18 cellular contexts compared by ENCODE assay signal in genomic region chr3:41662288-41662687, GRCh38.
DNase-seq lines count a peak whose midpoint lies in the region; ATAC-seq, FAIRE-seq and TF ChIP-seq lines count a peak whose summit lies in the region.
"Had no signal": no experiment of that assay in that cellular context is flagged by ENCODE, and none has a peak within 500 bp of the region (broad histone marks: within the 10 kb centered on the region; RNA-seq: fewer than 3 reads in every experiment).

No MANE protein-coding gene starts in this region.

- TF ChIP-seq CTCF in GM12878 (IDR thresholded peaks at IDR 0.05 in 2 of 3, conservative IDR thresholded peaks at IDR 0.05 in 1 of 3; ENCODE audit: control insufficient read depth in 2 of 3, extremely low read depth in 1 of 3, insufficient read depth in 1 of 3, low read depth in 3 of 3, low read length in 3 of 3) (no peak), foreskin keratinocyte (conservative IDR thresholded peaks at IDR 0.05) (no peak), H9 (conservative IDR thresholded peaks at IDR 0.05) (no peak)

- DNase-seq in AG08396 (ENCODE audit: low spot score) (peak; percentile 21), HCEC 1CT (peak; percentile 55), GM12878 (ENCODE audit: low read depth, low spot score) (no peak), foreskin keratinocyte (no peak), kidney tubule cell (ENCODE audit: low spot score) (no peak), H9 (no peak)
- DNase-seq in stimulated activated naive CD8-positive, alpha-beta T cell treated with anti-CD3 and anti-CD28 coated beads, Interleukin-15, Interleukin-2, amounts not matched to agents 100 U/mL and 50 U/mL, for 24 hours, result no peak
- DNase-seq: Caco-2; KG1; NCI-H1436; NCI-H2029; NCI-H2171; NCI-H69; NK-92 treated with Interleukin-12 subunit alpha and Interleukin-12 subunit beta, amount 100 ng/mL, for 24 hours; OCI-M1; SJCRH30 had no signal

- H3K4me2 ChIP-seq in GM12878 (ENCODE audit: control insufficient read depth, insufficient read depth), result no peak overlapping the region
- H3K4me2 ChIP-seq in H9 (ENCODE audit: insufficient read depth, insufficient read length, low read length), result no peak overlapping the region

- H3K27ac ChIP-seq in GM12878 (ENCODE audit: control insufficient read depth, insufficient read depth) (no peak overlapping the region), foreskin keratinocyte (no peak overlapping the region), H9 (ENCODE audit: insufficient read length, low read depth, low read length) (no peak overlapping the region)
- H3K27ac ChIP-seq: SJCRH30 had no signal

- TF ChIP-seq EP300 in GM12878 (IDR thresholded peaks at IDR 0.05; ENCODE audit: borderline replicate concordance in 1 of 2, control insufficient read depth in 1 of 2, low read depth in 2 of 2, low read length in 2 of 2), result no peak

- H3T11ph ChIP-seq in H9 (ENCODE audit: low read length), result no peak overlapping the region

- no peak overlapping the region for H3K4me3 Mint-ChIP-seq in H9

- H3K79me1 ChIP-seq in H9 (ENCODE audit: insufficient read depth, low read depth, low read length, poor library complexity, severe bottlenecking), result no peaks in the 10 kb centered on the region

- no peaks in the 10 kb centered on the region for H4K20me1 ChIP-seq in GM12878 (ENCODE audit: control insufficient read depth, insufficient read depth)
- H4K20me1 ChIP-seq in H9 (ENCODE audit: control insufficient read depth, insufficient read depth, insufficient read length), result no peaks in the 10 kb centered on the region

- no peak overlapping the region for H3K18ac ChIP-seq in H9 (ENCODE audit: insufficient read length, low read depth, low read length)

- H3K56ac ChIP-seq in H9 (ENCODE audit: insufficient read length, low read depth, low read length), result no peak overlapping the region

- H3K27me3 ChIP-seq in GM12878 (replicated peaks in 1 of 2; ENCODE audit: control insufficient read depth in 2 of 2, insufficient read depth in 2 of 2, low read length in 1 of 2) (no peaks in the 10 kb centered on the region), foreskin keratinocyte (no peaks in the 10 kb centered on the region), H9 (ENCODE audit: insufficient read depth, low read length) (no peaks in the 10 kb centered on the region)
- H3K27me3 ChIP-seq: SJCRH30 had no signal

- no peaks in the 10 kb centered on the region for H3K79me2 ChIP-seq in GM12878 (ENCODE audit: control insufficient read depth, insufficient read depth, low read length)
- no peaks in the 10 kb centered on the region for H3K79me2 ChIP-seq in H9 (ENCODE audit: insufficient read depth, low read length)

- H3K23ac ChIP-seq in H9 (ENCODE audit: insufficient read length, low read depth, low read length), result no peak overlapping the region

- H2BK20ac ChIP-seq in H9 (ENCODE audit: low read depth, low read length, poor library complexity, severe bottlenecking), result no peak overlapping the region

- H3K4me1 ChIP-seq in GM12878 (ENCODE audit: control insufficient read depth, insufficient read depth, low read length), result no peaks in the 10 kb centered on the region
- H3K4me1 ChIP-seq in foreskin keratinocyte, result no peaks in the 10 kb centered on the region
- no peaks in the 10 kb centered on the region for H3K4me1 ChIP-seq in H9 (ENCODE audit: insufficient read depth, low read length)
- H3K4me1 ChIP-seq: Caco-2, SJCRH30 had no signal

- H2BK12ac ChIP-seq in H9 (ENCODE audit: insufficient read length, low read depth, low read length), result no peak overlapping the region

- H3K4ac ChIP-seq in H9 (ENCODE audit: low read depth, low read length), result no peak overlapping the region

- H3K9me3 ChIP-seq in GM12878 (replicated peaks; ENCODE audit: control insufficient read depth, insufficient read depth, low read length) (no peaks in the 10 kb centered on the region; the same call in 2 of the 3 replicates), H9 (ENCODE audit: control insufficient read depth, low read depth, low read length) (peaks cover 11% of the 10 kb centered on the region)
- H3K9me3 ChIP-seq: SJCRH30 had no signal

- H2AK5ac ChIP-seq in H9 (ENCODE audit: insufficient read length, low read length), result no peak overlapping the region

- BruUV-seq in GM12878 (replicated peaks; lab: Mats Ljungman, UMichigan), result no TSS peak

- intact Hi-C loops in GM12878 (cut with micrococcal nuclease; ENCODE audit: unreplicated experiment), result no loop called here

- H4K8ac ChIP-seq in H9 (replicated peaks; ENCODE audit: insufficient read length, low read depth, low read length), result no peak overlapping the region

- H3K14ac ChIP-seq in H9 (ENCODE audit: insufficient read depth, low read length), result no peak overlapping the region

- 60% methylated on average over 4 of the region's 4 CpGs for WGBS in GM12878 (ENCODE audit: insufficient coverage, insufficient replicate concordance, low lambda C conversion rate, missing lambda C conversion rate)
- WGBS in H9 (ENCODE audit: extremely low coverage, insufficient read length, low lambda C conversion rate), result no CpG with 5 or more reads among the region's 4 CpGs

- no peak overlapping the region for H3K4me3 ChIP-seq in GM12878
- H3K4me3 ChIP-seq: SJCRH30 had no signal

- H2BK15ac ChIP-seq in H9 (ENCODE audit: low read depth, low read length), result no peak overlapping the region

- H2BK5ac ChIP-seq in H9 (ENCODE audit: insufficient read length, low read length), result no peak overlapping the region

- no peaks in the 10 kb centered on the region for H3K36me3 ChIP-seq in GM12878 (ENCODE audit: control insufficient read depth in 2 of 2, insufficient read depth in 2 of 2, low read length in 1 of 2)
- H3K36me3 ChIP-seq: SJCRH30 had no signal

- no peak overlapping the region for H3K27ac Mint-ChIP-seq in H9

- no peaks in the 10 kb centered on the region for H3K23me2 ChIP-seq in H9 (ENCODE audit: insufficient read length, low read depth, low read length, poor library complexity, severe bottlenecking)

- H3K4me1 Mint-ChIP-seq in H9, result no peaks in the 10 kb centered on the region

- no peak for TF ChIP-seq RAD21 in GM12878 (IDR thresholded peaks at IDR 0.05; ENCODE audit: insufficient read depth, low read depth, low read length)

- H3K36me3 Mint-ChIP-seq in H9 (ENCODE audit: insufficient read depth in 1 of 3, low read depth in 3 of 3), result peaks cover 10 to 26% (median 17%) of the 10 kb centered on the region in 3 experiments

- RAD21 ChIA-PET in GM12878 (lab: Charles Lee; ENCODE audit: unreplicated experiment), result no interaction called here

- CTCF ChIA-PET in GM12878 (lab: Yijun Ruan, JAX), result no interaction called here

- ATAC-seq in GM12878, result no peak
- ATAC-seq in foreskin keratinocyte, result peak; percentile 63
- no peak for ATAC-seq in stimulated activated naive CD8-positive, alpha-beta T cell treated with anti-CD3 and anti-CD28 coated beads, Interleukin-15, Interleukin-2, amounts not matched to agents 100 U/mL and 50 U/mL, for 24 hours
- ATAC-seq in HG02610 (IDR thresholded peaks at IDR 0.05; ENCODE audit: unreplicated experiment), result no peak
- ATAC-seq: HCT116 had no signal

- H3K9ac ChIP-seq in GM12878 (ENCODE audit: control insufficient read depth, insufficient read depth, low read length) (no peak overlapping the region), H9 (ENCODE audit: extremely low read depth, insufficient read length, low read length) (no peak overlapping the region)

- H2AFZ ChIP-seq in GM12878 (ENCODE audit: control insufficient read depth, low read depth, low read length) (no peak overlapping the region), H9 (ENCODE audit: low read length) (no peak overlapping the region)

- H2BK120ac ChIP-seq in H9 (ENCODE audit: low read depth, low read length, poor library complexity, severe bottlenecking), result no peak overlapping the region

- in situ Hi-C loops in GM12878 (cut with MboI), result no loop called here

- peaks cover 15 to 17% of the 10 kb centered on the region in 2 experiments for H3K9me3 Mint-ChIP-seq in H9

- POLR2A ChIA-PET in GM12878 (lab: Charles Lee), result no interaction called here

- H3K27me3 Mint-ChIP-seq in H9 (ENCODE audit: low read depth), result no peaks in the 10 kb centered on the region

- no peak overlapping the region for H4K91ac ChIP-seq in H9 (ENCODE audit: insufficient read length, low read depth, low read length)

- TF ChIP-seq POLR2A in GM12878 (IDR thresholded peaks at IDR 0.05; ENCODE audit: low read depth, low read length), result no peak

- no peak overlapping the region for H4K5ac ChIP-seq in H9 (ENCODE audit: insufficient read length, low read depth, low read length)

- no peak for FAIRE-seq in GM12878 (lab: Jason Lieb, UNC)

- SMC1A ChIA-PET in GM12878 (lab: Charles Lee; ENCODE audit: uncharacterized antibody, unreplicated experiment), result no interaction called here

TF ChIP-seq in GM12878, 131 proteins besides CTCF, POLR2A, EP300 and RAD21:
- TF ChIP-seq BCL3 (IDR thresholded peaks at IDR 0.05; ENCODE audit: borderline replicate concordance, insufficient read depth, low read depth, low read length, poor library complexity, severe bottlenecking), result peak; percentile 30
- TF ChIP-seq ZNF24 (IDR thresholded peaks at IDR 0.05), result no peak
TF ChIP-seq in GM12878: peak in this region for 1.

Comparison
In these comparisons a context has a peak if more than half of its experiments do, and no peak if none do; other contexts are left out.
1. DNase-seq: peak in AG08396 (single experiment) and HCEC 1CT (single experiment); none in GM12878 (single experiment), foreskin keratinocyte (0 of 2), stimulated activated naive CD8-positive, alpha-beta T cell treated with anti-CD3 and anti-CD28 coated beads, Interleukin-15, Interleukin-2, amounts not matched to agents 100 U/mL and 50 U/mL, for 24 hours (single experiment), kidney tubule cell (single experiment) and H9 (single experiment).